ENCODE assay signal across 16 cellular contexts in the genomic region with DNA sequence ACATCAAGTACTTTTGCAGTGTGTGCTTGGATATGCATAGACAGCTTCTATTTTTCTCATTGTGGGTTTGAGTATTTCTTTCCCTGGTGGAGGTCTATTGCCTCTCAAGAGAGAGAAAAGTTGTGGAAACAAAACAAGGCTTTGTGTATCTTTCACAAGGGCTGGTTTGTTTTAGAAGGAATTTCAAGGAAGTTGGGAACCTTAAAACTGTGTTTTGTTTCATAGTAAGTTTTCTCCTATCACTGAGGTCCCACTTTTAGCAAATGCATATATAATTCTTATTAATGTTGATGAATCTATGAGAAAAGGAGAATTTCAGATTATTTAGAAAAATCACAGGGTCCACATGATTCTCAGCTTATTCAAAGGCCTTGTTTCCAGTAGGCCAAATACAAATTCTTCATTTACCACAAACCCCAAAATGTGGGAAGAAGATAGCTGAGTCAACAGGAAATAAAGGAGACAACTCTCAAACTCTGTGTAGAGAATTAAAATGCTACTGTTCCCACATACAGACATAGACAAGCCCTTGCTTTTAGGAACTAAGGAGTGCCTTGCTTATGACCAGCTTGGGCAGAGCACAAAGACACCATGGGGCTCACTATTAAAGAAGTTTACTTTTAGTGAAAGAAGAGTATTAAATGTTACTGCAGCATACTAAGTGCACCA.
DNase-seq lines count a peak whose midpoint lies in the region; ATAC-seq, FAIRE-seq and TF ChIP-seq lines count a peak whose summit lies in the region.
"Had no signal": no experiment of that assay in that cellular context is flagged by ENCODE, and none has a peak within 500 bp of the region (broad histone marks: within the 10 kb centered on the region; RNA-seq: fewer than 3 reads in every experiment).

No MANE protein-coding gene starts in this region.

- H3K27ac Mint-ChIP-seq in CD8-positive, alpha-beta T cell: peak overlapping the region; percentile 19
- H3K27ac Mint-ChIP-seq in astrocyte (ENCODE audit: unreplicated experiment): peak overlapping the region; percentile 89
- no peak overlapping the region for H3K27ac Mint-ChIP-seq in immature natural killer cell
- H3K27ac Mint-ChIP-seq: activated T-cell treated with anti-CD3 and anti-CD28 coated beads, Interleukin-2, amount 50 U/mL, for 72 hours; WTC11 had no signal

- no peaks in the 10 kb centered on the region for H3K27me3 Mint-ChIP-seq in CD8-positive, alpha-beta T cell (ENCODE audit: low read depth)
- H3K27me3 Mint-ChIP-seq in astrocyte (ENCODE audit: low read depth, unreplicated experiment): no peaks in the 10 kb centered on the region
- peaks cover 2 to 10% (median 10%) of the 10 kb centered on the region in 3 donors for H3K27me3 Mint-ChIP-seq in immature natural killer cell (ENCODE audit: low read depth in 3 of 3)

- H3K27ac ChIP-seq in CD8-positive, alpha-beta T cell (ENCODE audit: low read depth, low read length): no peak overlapping the region
- peak overlapping the region; percentile 58 for H3K27ac ChIP-seq in astrocyte (ENCODE audit: low read depth, low read length)
- H3K27ac ChIP-seq in mesodermal cell (ENCODE audit: low read depth, low read length, severe bottlenecking): peak overlapping the region; percentile 82
- H3K27ac ChIP-seq: esophagus squamous epithelium, RWPE1 had no signal

- FAIRE-seq in astrocyte (lab: Jason Lieb, UNC): peak; percentile 62

- CTCF ChIA-PET in CD8-positive, alpha-beta T cell (lab: Charles Lee): interaction anchor here (0.9 to 1.4 kb wide), 4 partner anchors 9 to 183 kb away, joined by 3 to 6 read pairs (median 3); no protein-coding TSS in a partner anchor

- no peak overlapping the region for H3K4me3 ChIP-seq in CD8-positive, alpha-beta T cell (ENCODE audit: low read depth, low read length)
- H3K4me3 ChIP-seq in astrocyte (ENCODE audit: insufficient read depth, low read depth, low read length): no peak overlapping the region
- no peak overlapping the region for H3K4me3 ChIP-seq in mesodermal cell (ENCODE audit: extremely low read depth, insufficient read depth, low read length, poor library complexity, severe bottlenecking)
- H3K4me3 ChIP-seq: esophagus squamous epithelium had no signal

- peak overlapping the region; percentile 65 for H3K4me2 ChIP-seq in astrocyte (ENCODE audit: low read length)

- H3K4me3 Mint-ChIP-seq in CD8-positive, alpha-beta T cell: no peak overlapping the region
- H3K4me3 Mint-ChIP-seq in astrocyte (ENCODE audit: unreplicated experiment) (no peak overlapping the region), immature natural killer cell (no peak overlapping the region)
- H3K4me3 Mint-ChIP-seq: activated T-cell treated with anti-CD3 and anti-CD28 coated beads, Interleukin-2, amount 50 U/mL, for 72 hours; WTC11 had no signal

- intact Hi-C loops in CD8-positive, alpha-beta T cell (cut with DNase I, micrococcal nuclease): no loop called here

- no peaks in the 10 kb centered on the region for H3K9me3 Mint-ChIP-seq in CD8-positive, alpha-beta T cell
- H3K9me3 Mint-ChIP-seq in astrocyte (ENCODE audit: unreplicated experiment) (no peaks in the 10 kb centered on the region), immature natural killer cell (peaks cover 0 to 7% (median 0%) of the 10 kb centered on the region in 6 donors)
- H3K9me3 Mint-ChIP-seq: activated T-cell treated with anti-CD3 and anti-CD28 coated beads, Interleukin-2, amount 50 U/mL, for 72 hours had no signal

- no peak for ATAC-seq in CD8-positive, alpha-beta T cell
- no peak for ATAC-seq in HG03196 (IDR thresholded peaks at IDR 0.05; ENCODE audit: unreplicated experiment)
- ATAC-seq: activated T-cell treated with anti-CD3 and anti-CD28 coated beads, Interleukin-2, amount 50 U/mL, for 72 hours; WTC11 had no signal

- DNase-seq in CD8-positive, alpha-beta T cell: no peak
- DNase-seq in Kasumi-1 (lab: John Stamatoyannopoulos, UW) (peak; percentile 14 to 19), astrocyte (ENCODE audit: low read depth) (peak; percentile 92), NCI-H1436 treated with DMSO at 0.1 percent for 48 hours (lab: John Stamatoyannopoulos, UW) (no peak), anterior cingulate cortex (lab: John Stamatoyannopoulos, UW) (no peak), immature natural killer cell (no peak)
- DNase-seq: activated T-cell treated with anti-CD3 and anti-CD28 coated beads, Interleukin-2, amount 50 U/mL, for 72 hours; BE2C; central memory CD4-positive, alpha-beta T cell; esophagus squamous epithelium; NCI-H446 treated with DMSO at 0.1 percent for 48 hours; retina had no signal

- no peaks in the 10 kb centered on the region for H3K36me3 ChIP-seq in CD8-positive, alpha-beta T cell (ENCODE audit: insufficient read depth, low read length)
- H3K36me3 ChIP-seq in astrocyte (ENCODE audit: insufficient read depth, low read length) (no peaks in the 10 kb centered on the region), mesodermal cell (ENCODE audit: control insufficient read depth, insufficient read depth, low read length) (no peaks in the 10 kb centered on the region)
- H3K36me3 ChIP-seq: BE2C, esophagus squamous epithelium had no signal

- H3K9me3 ChIP-seq in CD8-positive, alpha-beta T cell (ENCODE audit: low read length): no peaks in the 10 kb centered on the region
- H3K9me3 ChIP-seq in astrocyte (ENCODE audit: insufficient read depth, low read depth, low read length): no peaks in the 10 kb centered on the region
- no peaks in the 10 kb centered on the region for H3K9me3 ChIP-seq in mesodermal cell (ENCODE audit: control insufficient read depth, low read length)
- H3K9me3 ChIP-seq: BE2C, esophagus squamous epithelium had no signal

- H4K20me1 ChIP-seq in astrocyte (ENCODE audit: insufficient read depth, low read length): no peaks in the 10 kb centered on the region

- peaks cover 24% of the 10 kb centered on the region for H3K4me1 ChIP-seq in CD8-positive, alpha-beta T cell (ENCODE audit: insufficient read depth, low read length)
- peaks cover 21% of the 10 kb centered on the region for H3K4me1 ChIP-seq in astrocyte (ENCODE audit: insufficient read depth, low read length)
- H3K4me1 ChIP-seq in mesodermal cell (ENCODE audit: control insufficient read depth, insufficient read depth, low read length, poor library complexity, severe bottlenecking): peaks cover 33% of the 10 kb centered on the region

- peak overlapping the region; percentile 13 for H3K9ac ChIP-seq in astrocyte (ENCODE audit: low read length)

- no peak overlapping the region for H2AFZ ChIP-seq in astrocyte (ENCODE audit: low read depth, low read length)

- H3K4me1 Mint-ChIP-seq in CD8-positive, alpha-beta T cell (ENCODE audit: low read depth): peaks cover 48% of the 10 kb centered on the region
- H3K4me1 Mint-ChIP-seq in astrocyte (ENCODE audit: low read depth, unreplicated experiment) (peaks cover 41% of the 10 kb centered on the region), immature natural killer cell (peaks cover 12 to 19% of the 10 kb centered on the region in 2 donors)
- H3K4me1 Mint-ChIP-seq: WTC11 had no signal

- no peaks in the 10 kb centered on the region for H3K79me2 ChIP-seq in astrocyte (ENCODE audit: insufficient read depth, low read length)

- no peak for TF ChIP-seq CTCF in CD8-positive, alpha-beta T cell (IDR thresholded peaks at IDR 0.05)
- no peak for TF ChIP-seq CTCF in astrocyte (IDR thresholded peaks at IDR 0.05; ENCODE audit: insufficient read depth, low read depth, low read length)

- POLR2A ChIA-PET in CD8-positive, alpha-beta T cell (lab: Charles Lee): interaction anchor here (1.8 to 3.6 kb wide), 2 partner anchors 10 to 14 kb away, joined by 6 to 16 read pairs; no protein-coding TSS in a partner anchor

- H3K27me3 ChIP-seq in CD8-positive, alpha-beta T cell (ENCODE audit: insufficient read depth, low read length): no peaks in the 10 kb centered on the region
- no peaks in the 10 kb centered on the region for H3K27me3 ChIP-seq in astrocyte (ENCODE audit: insufficient read depth, low read length)
- H3K27me3 ChIP-seq: BE2C, esophagus squamous epithelium had no signal

- no peaks in the 10 kb centered on the region for H3K36me3 Mint-ChIP-seq in CD8-positive, alpha-beta T cell
- H3K36me3 Mint-ChIP-seq in astrocyte (ENCODE audit: low read depth, unreplicated experiment) (no peaks in the 10 kb centered on the region), immature natural killer cell (peaks cover 0 to 4% (median 0%) of the 10 kb centered on the region in 3 donors)
- H3K36me3 Mint-ChIP-seq: WTC11 had no signal

Comparison
In these comparisons a context has a peak if more than half of its experiments do, and no peak if none do; other contexts are left out.
1. DNase-seq: peak in Kasumi-1 (2 of 2) and astrocyte (single experiment); none in CD8-positive, alpha-beta T cell (0 of 7), NCI-H1436 treated with DMSO at 0.1 percent for 48 hours (single experiment), anterior cingulate cortex (0 of 58) and immature natural killer cell (0 of 3).
2. H3K27ac Mint-ChIP-seq: peak in CD8-positive, alpha-beta T cell (single experiment) and astrocyte (single experiment); none in immature natural killer cell (0 of 6).